8 cellular contexts compared by ENCODE assay signal in the genomic region with DNA sequence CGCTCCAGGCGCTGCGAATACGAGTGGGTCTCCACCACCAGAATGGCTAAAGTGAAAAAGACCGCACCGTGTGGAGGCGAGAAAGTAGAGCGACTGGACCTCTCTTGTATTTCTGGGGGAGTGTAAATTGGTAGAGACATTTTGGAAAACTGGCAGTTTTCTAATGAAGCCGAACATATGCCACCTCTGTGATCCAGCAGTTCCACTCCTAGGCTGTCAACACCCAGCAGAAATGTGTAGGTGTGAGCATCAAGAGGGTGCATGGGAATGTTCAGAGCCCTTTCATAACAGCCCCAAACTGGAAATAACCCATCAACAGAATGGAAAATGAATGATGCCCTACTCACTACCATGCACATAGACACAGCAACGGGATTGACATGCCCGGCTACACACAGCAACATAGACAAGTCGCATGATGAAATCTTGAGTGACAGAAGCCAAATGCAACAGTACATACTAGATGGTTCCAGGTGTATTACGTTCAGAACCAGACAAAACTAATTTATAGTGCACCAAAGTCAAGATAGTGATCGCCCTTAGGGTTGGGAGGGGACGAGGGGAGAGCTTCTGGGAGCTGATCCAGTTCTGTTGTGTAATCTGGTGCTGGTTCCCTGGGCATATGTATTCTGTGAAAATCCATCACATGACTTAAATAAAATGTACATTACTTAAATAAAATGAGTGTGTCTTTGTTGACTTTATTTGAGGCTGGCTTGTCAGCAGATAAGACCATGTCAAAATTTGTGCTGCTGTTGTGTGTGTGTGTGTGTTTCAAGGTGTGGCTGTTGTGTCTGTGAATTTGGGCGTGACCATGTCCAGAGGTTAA. TPM values are rescaled to one million over a fixed set of nuclear protein-coding genes. Genes with fewer than 3 reads are reported as not detected.
DNase-seq lines count a peak whose midpoint lies in the region; ATAC-seq and TF ChIP-seq lines count a peak whose summit lies in the region.

No MANE protein-coding gene starts in this region.

- H3K4me3 ChIP-seq in astrocyte of the spinal cord (ENCODE audit: low read depth, low read length) (peak overlapping the region; percentile 42), lower lobe of right lung (peak overlapping the region; percentile 88), transverse colon (peak overlapping the region in 3 of 4 donors; percentile 83 to 96 (median 87))

- TF ChIP-seq POLR2A in transverse colon (IDR thresholded peaks at IDR 0.05) = no peak

- TF ChIP-seq CTCF in astrocyte of the spinal cord (IDR thresholded peaks at IDR 0.05; ENCODE audit: low read depth, low read length) (no peak), lower lobe of right lung (IDR thresholded peaks at IDR 0.05) (no peak), transverse colon (IDR thresholded peaks at IDR 0.05) (no peak)

- intact Hi-C loops in activated naive CD4-positive, alpha-beta T cell treated with anti-CD3 and anti-CD28 coated beads for 36 hours (cut with micrococcal nuclease) = loop anchor here (1.0 to 2.0 kb wide), 5 partner anchors 19 to 132 kb away; partner anchors contain the start of genes CFAP119, ORAI3 and RNF40
- intact Hi-C loops in lower lobe of right lung (cut with DNase I) = no loop called here
- intact Hi-C loops in transverse colon (cut with DNase I; ENCODE audit: low total_unique reads) = no loop called here

- H3K36me3 ChIP-seq in lower lobe of right lung (peaks cover 23% of the 10 kb centered on the region), transverse colon (no peaks in the 10 kb centered on the region)

- 42 to 47% methylated on average over 4 to 16 of the region's 16 CpGs for WGBS in transverse colon (ENCODE audit: low coverage in 1 of 2), 2 donors

- H3K27ac ChIP-seq in lower lobe of right lung (peak overlapping the region; percentile 95), transverse colon (peak overlapping the region; percentile 89 to 94 (median 91))

- peaks cover 39% of the 10 kb centered on the region for H3K4me1 Mint-ChIP-seq in activated naive CD4-positive, alpha-beta T cell treated with anti-CD3 and anti-CD28 coated beads for 36 hours (ENCODE audit: low read depth)

- H3K4me1 ChIP-seq in lower lobe of right lung (peaks cover 43% of the 10 kb centered on the region), transverse colon (peaks cover 19 to 42% (median 31%) of the 10 kb centered on the region in 4 donors)

- peak overlapping the region; percentile 76 for H3K4me3 Mint-ChIP-seq in activated naive CD4-positive, alpha-beta T cell treated with anti-CD3 and anti-CD28 coated beads for 36 hours

- H3K27ac Mint-ChIP-seq in activated naive CD4-positive, alpha-beta T cell treated with anti-CD3 and anti-CD28 coated beads for 36 hours = peak overlapping the region; percentile 78

- in situ Hi-C loops in astrocyte of the spinal cord (cut with HindIII; ENCODE audit: low sequenced_read_pairs) (loop anchor here (25.0 kb wide), 1 partner anchor 107 kb away; the partner anchor contains the start of gene ZNF629), transverse colon (cut with MboI; ENCODE audit: low pct_ligation_motif_present in 1 of 4, low pct_unique_long_range_greater_than_20kb in 1 of 4, low sequenced_read_pairs in 3 of 4) (no loop called here)

- CTCF ChIA-PET in activated naive CD4-positive, alpha-beta T cell treated with anti-CD3 and anti-CD28 coated beads for 36 hours (lab: Charles Lee) = interaction anchor here (0.6 kb wide), 1 partner anchor 481 kb away, joined by 4 read pairs; no protein-coding TSS in a partner anchor

- no peaks in the 10 kb centered on the region for H3K9me3 Mint-ChIP-seq in activated naive CD4-positive, alpha-beta T cell treated with anti-CD3 and anti-CD28 coated beads for 36 hours

- H3K27me3 ChIP-seq in lower lobe of right lung (ENCODE audit: low read depth) = no peaks in the 10 kb centered on the region
- no peaks in the 10 kb centered on the region for H3K27me3 ChIP-seq in transverse colon

- H3K36me3 Mint-ChIP-seq in activated naive CD4-positive, alpha-beta T cell treated with anti-CD3 and anti-CD28 coated beads for 36 hours (ENCODE audit: low read depth) = peaks cover 5% of the 10 kb centered on the region

- TF ChIP-seq EP300 in transverse colon (IDR thresholded peaks at IDR 0.05; ENCODE audit: low read depth) = no peak

- no peaks in the 10 kb centered on the region for H3K27me3 Mint-ChIP-seq in activated naive CD4-positive, alpha-beta T cell treated with anti-CD3 and anti-CD28 coated beads for 36 hours (ENCODE audit: low read depth)

- DNase-seq in activated naive CD4-positive, alpha-beta T cell treated with anti-CD3 and anti-CD28 coated beads for 36 hours = no peak
- no peak for DNase-seq in activated naive CD4-positive, alpha-beta T cell (lab: John Stamatoyannopoulos, UW)
- DNase-seq in astrocyte of the spinal cord (ENCODE audit: low read depth, low spot score) = no peak
- no peak for DNase-seq in lower lobe of right lung
- DNase-seq in transverse colon = no peak
- no peak for DNase-seq in NCI-H748 treated with DMSO at 0.1 percent for 48 hours (lab: John Stamatoyannopoulos, UW)
- no peak for DNase-seq in activated CD4-positive, CD25-positive, alpha-beta regulatory T cell (lab: John Stamatoyannopoulos, UW)

- H3K9me3 ChIP-seq in lower lobe of right lung (no peaks in the 10 kb centered on the region), transverse colon (no peaks in the 10 kb centered on the region)

- no peak for ATAC-seq in lower lobe of right lung
- ATAC-seq in GM18870 (IDR thresholded peaks at IDR 0.05; ENCODE audit: unreplicated experiment) = no peak

RNA-seq across cellular contexts. Expression of gene BCL7C, which starts 0.9 kb away (rescaled TPM):
- total RNA-seq in activated naive CD4-positive, alpha-beta T cell treated with anti-CD3 and anti-CD28 coated beads for 36 hours = 10 to 100 TPM; 18.1 to 18.6 TPM
- 23.3 TPM for total RNA-seq in lower lobe of right lung
- 10 to 100 TPM; 13.8 to 57.3 (median 24.0) TPM for total RNA-seq in transverse colon

RNA-seq across cellular contexts. Expression of gene CTF1, which starts 1.7 kb away (rescaled TPM):
- under 1 TPM; 0.21 to 0.27 TPM for total RNA-seq in activated naive CD4-positive, alpha-beta T cell treated with anti-CD3 and anti-CD28 coated beads for 36 hours
- 10.3 TPM for total RNA-seq in lower lobe of right lung
- total RNA-seq in transverse colon = under 1 TPM in 2 of 4 donors, not detected in 2; 0.82 to 0.95 TPM

RNA-seq across cellular contexts. Expression of gene FBXL19, which starts 28.6 kb away (rescaled TPM):
- 10 to 100 TPM; 13.6 to 15.2 TPM for total RNA-seq in activated naive CD4-positive, alpha-beta T cell treated with anti-CD3 and anti-CD28 coated beads for 36 hours
- total RNA-seq in lower lobe of right lung = 14.5 TPM
- total RNA-seq in transverse colon = 10 to 100 TPM; 19.3 to 45.3 (median 20.3) TPM

RNA-seq across cellular contexts. Expression of gene ORAI3, which starts 54.1 kb away (rescaled TPM):
- total RNA-seq in activated naive CD4-positive, alpha-beta T cell treated with anti-CD3 and anti-CD28 coated beads for 36 hours = 1 to 10 TPM; 4.2 to 4.7 TPM
- total RNA-seq in lower lobe of right lung = 30.2 TPM
- 10 to 100 TPM; 24.8 to 45.6 (median 31.3) TPM for total RNA-seq in transverse colon
